27 cellular contexts compared by ENCODE assay signal in the genomic region with DNA sequence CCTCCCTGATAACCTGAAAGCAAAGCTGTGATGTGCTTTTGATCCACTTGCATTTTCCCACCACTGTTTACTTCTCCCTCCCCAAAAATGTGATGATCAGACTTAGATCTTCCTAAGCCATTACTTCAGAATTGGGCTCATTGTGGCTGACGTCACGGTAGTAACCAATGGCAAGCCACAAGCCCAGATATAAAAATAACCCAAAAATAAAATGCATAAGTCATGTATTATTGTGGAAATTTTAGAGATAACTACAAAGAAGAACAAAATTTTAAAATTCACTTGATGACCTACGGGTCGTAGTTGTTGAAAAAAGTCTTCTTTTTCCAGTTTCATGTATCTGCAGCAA.
A peak's percentile ranks its signal among the peaks of the same experiment; 100 is the strongest.
DNase-seq lines count a peak whose midpoint lies in the region; ATAC-seq and TF ChIP-seq lines count a peak whose summit lies in the region.
"Had no signal": no experiment of that assay in that cellular context is flagged by ENCODE, and none has a peak within 500 bp of the region (broad histone marks: within the 10 kb centered on the region; RNA-seq: fewer than 3 reads in every experiment).

No MANE protein-coding gene starts in this region.

- peaks cover 14% of the 10 kb centered on the region for H3K79me2 ChIP-seq in osteoblast (ENCODE audit: insufficient read depth, low read length)

- peaks cover 69% of the 10 kb centered on the region for H3K36me3 Mint-ChIP-seq in activated CD4-positive, alpha-beta T cell treated with anti-CD3 and anti-CD28 coated beads, Interleukin-2, amount 10 ng/mL, durations not matched to agents 7 days and 5 days (ENCODE audit: low read depth)
- H3K36me3 Mint-ChIP-seq in activated CD4-positive, alpha-beta T cell treated with anti-CD3 and anti-CD28 coated beads, Interleukin-2, amount 10 ng/mL, durations not matched to agents 24 days and 14 days (ENCODE audit: low read depth), result peaks cover 63% of the 10 kb centered on the region
- H3K36me3 Mint-ChIP-seq in activated T-helper 2 cell treated with anti-CD3 and anti-CD28 coated beads, Interferon-gamma antibody, Interleukin-2, Interleukin-4, amounts not matched to agents 10 μg/mL and 5 μg/mL and 100 μg/mL, durations not matched to agents 14 hours and 24 hours and 36 hours (ENCODE audit: low read depth), result peaks cover 77% of the 10 kb centered on the region
- H3K36me3 Mint-ChIP-seq: natural killer cell treated with Interleukin-12 subunit alpha and Interleukin-12 subunit beta and Interleukin-15 and Interleukin-18, amount 100 ng/mL, for 72 hours had no signal

- CTCF ChIA-PET in activated CD4-positive, alpha-beta T cell treated with anti-CD3 and anti-CD28 coated beads, Interleukin-2, amount 10 ng/mL, durations not matched to agents 7 days and 5 days (lab: Charles Lee), result interaction anchor here (0.7 to 2.5 kb wide), 2 partner anchors 9 to 14 kb away, joined by 3 to 16 read pairs; no protein-coding TSS in a partner anchor

- intact Hi-C loops in activated CD4-positive, alpha-beta T cell treated with anti-CD3 and anti-CD28 coated beads, Interleukin-2, amount 10 ng/mL, durations not matched to agents 24 days and 14 days (cut with micrococcal nuclease), result no loop called here
- intact Hi-C loops in activated T-helper 2 cell treated with anti-CD3 and anti-CD28 coated beads, Interferon-gamma antibody, Interleukin-2, Interleukin-4, amounts not matched to agents 10 μg/mL and 5 μg/mL and 100 μg/mL, durations not matched to agents 14 hours and 24 hours and 36 hours (cut with micrococcal nuclease), result no loop called here
- intact Hi-C loops in upper lobe of right lung (cut with DNase I) (no loop called here), cardiac septum (cut with DNase I) (no loop called here)

- no peak overlapping the region for H3K4me3 Mint-ChIP-seq in activated CD4-positive, alpha-beta T cell treated with anti-CD3 and anti-CD28 coated beads, Interleukin-2, amount 10 ng/mL, durations not matched to agents 7 days and 5 days
- H3K4me3 Mint-ChIP-seq in activated CD4-positive, alpha-beta T cell treated with anti-CD3 and anti-CD28 coated beads, Interleukin-2, amount 10 ng/mL, durations not matched to agents 24 days and 14 days, result no peak overlapping the region
- no peak overlapping the region for H3K4me3 Mint-ChIP-seq in activated T-helper 2 cell treated with anti-CD3 and anti-CD28 coated beads, Interferon-gamma antibody, Interleukin-2, Interleukin-4, amounts not matched to agents 10 μg/mL and 5 μg/mL and 100 μg/mL, durations not matched to agents 14 hours and 24 hours and 36 hours (ENCODE audit: low read depth)
- H3K4me3 Mint-ChIP-seq: IgD-negative memory B cell; mesothelial cell of epicardium; natural killer cell treated with Interleukin-12 subunit alpha and Interleukin-12 subunit beta and Interleukin-15 and Interleukin-18, amount 100 ng/mL, for 72 hours had no signal

- H3K4me1 Mint-ChIP-seq in activated CD4-positive, alpha-beta T cell treated with anti-CD3 and anti-CD28 coated beads, Interleukin-2, amount 10 ng/mL, durations not matched to agents 7 days and 5 days, result peaks cover 24% of the 10 kb centered on the region
- H3K4me1 Mint-ChIP-seq in activated CD4-positive, alpha-beta T cell treated with anti-CD3 and anti-CD28 coated beads, Interleukin-2, amount 10 ng/mL, durations not matched to agents 24 days and 14 days, result peaks cover 10% of the 10 kb centered on the region
- peaks cover 20% of the 10 kb centered on the region for H3K4me1 Mint-ChIP-seq in activated T-helper 2 cell treated with anti-CD3 and anti-CD28 coated beads, Interferon-gamma antibody, Interleukin-2, Interleukin-4, amounts not matched to agents 10 μg/mL and 5 μg/mL and 100 μg/mL, durations not matched to agents 14 hours and 24 hours and 36 hours (ENCODE audit: low read depth)
- H3K4me1 Mint-ChIP-seq: IgD-negative memory B cell, mesothelial cell of epicardium had no signal

- no peak for ATAC-seq in upper lobe of right lung
- no peak for ATAC-seq in HG02884 (IDR thresholded peaks at IDR 0.05; ENCODE audit: unreplicated experiment)
- ATAC-seq: activated CD4-positive, CD25-positive, alpha-beta regulatory T cell treated with anti-CD3 and anti-CD28 coated beads, Interleukin-2, amount 50 U/mL, for 24 hours; natural killer cell treated with Interleukin-12 subunit alpha and Interleukin-12 subunit beta and Interleukin-15 and Interleukin-18, amount 100 ng/mL, for 72 hours had no signal

- no peak for TF ChIP-seq CTCF in osteoblast (IDR thresholded peaks at IDR 0.05; ENCODE audit: extremely low read depth, low read depth, low read length)
- TF ChIP-seq CTCF in upper lobe of right lung (IDR thresholded peaks at IDR 0.05), result no peak

- H4K20me1 ChIP-seq in osteoblast (ENCODE audit: insufficient read depth, low read length), result no peaks in the 10 kb centered on the region

- POLR2A ChIA-PET in activated CD4-positive, alpha-beta T cell treated with anti-CD3 and anti-CD28 coated beads, Interleukin-2, amount 10 ng/mL, durations not matched to agents 7 days and 5 days (lab: Charles Lee), result no interaction called here

- no peaks in the 10 kb centered on the region for H3K9me3 Mint-ChIP-seq in activated CD4-positive, alpha-beta T cell treated with anti-CD3 and anti-CD28 coated beads, Interleukin-2, amount 10 ng/mL, durations not matched to agents 7 days and 5 days
- H3K9me3 Mint-ChIP-seq in activated CD4-positive, alpha-beta T cell treated with anti-CD3 and anti-CD28 coated beads, Interleukin-2, amount 10 ng/mL, durations not matched to agents 24 days and 14 days, result no peaks in the 10 kb centered on the region
- H3K9me3 Mint-ChIP-seq in activated T-helper 2 cell treated with anti-CD3 and anti-CD28 coated beads, Interferon-gamma antibody, Interleukin-2, Interleukin-4, amounts not matched to agents 10 μg/mL and 5 μg/mL and 100 μg/mL, durations not matched to agents 14 hours and 24 hours and 36 hours, result no peaks in the 10 kb centered on the region
- H3K9me3 Mint-ChIP-seq: IgD-negative memory B cell; mesothelial cell of epicardium; natural killer cell treated with Interleukin-12 subunit alpha and Interleukin-12 subunit beta and Interleukin-15 and Interleukin-18, amount 100 ng/mL, for 72 hours had no signal

- no peak overlapping the region for H2AFZ ChIP-seq in osteoblast (ENCODE audit: low read length)

- no peaks in the 10 kb centered on the region for H3K27me3 ChIP-seq in osteoblast (ENCODE audit: insufficient read depth, low read length)
- H3K27me3 ChIP-seq in upper lobe of right lung, result no peaks in the 10 kb centered on the region
- H3K27me3 ChIP-seq: heart right ventricle, left lung, Peyer's patch, stomach, vagina had no signal

- H3K4me1 ChIP-seq in osteoblast (ENCODE audit: insufficient read depth, low read length), result peaks cover 27% of the 10 kb centered on the region
- no peaks in the 10 kb centered on the region for H3K4me1 ChIP-seq in upper lobe of right lung
- H3K4me1 ChIP-seq: Peyer's patch, vagina had no signal

- no peak for DNase-seq in activated CD4-positive, alpha-beta T cell treated with anti-CD3 and anti-CD28 coated beads, Interleukin-2, amount 10 ng/mL, durations not matched to agents 7 days and 5 days
- no peak for DNase-seq in activated CD4-positive, alpha-beta T cell treated with anti-CD3 and anti-CD28 coated beads, Interleukin-2, amount 10 ng/mL, durations not matched to agents 24 days and 14 days
- DNase-seq in activated T-helper 2 cell treated with anti-CD3 and anti-CD28 coated beads, Interferon-gamma antibody, Interleukin-2, Interleukin-4, amounts not matched to agents 10 μg/mL and 5 μg/mL and 100 μg/mL, durations not matched to agents 14 hours and 24 hours and 36 hours (ENCODE audit: low spot score), result no peak
- DNase-seq in osteoblast (ENCODE audit: insufficient read length, low spot score, missing footprints) (peak; percentile 80), upper lobe of right lung (no peak), retina (no peak), cardiac septum (ENCODE audit: low spot score) (no peak)
- DNase-seq: activated naive CD4-positive, alpha-beta T cell treated with anti-CD3 and anti-CD28 coated beads, Interleukin-2, amount 50 U/mL, for 16 hours; activated T-cell treated with anti-CD3 and anti-CD28 coated beads, Interleukin-2, amount 50 U/mL, for 48 hours; cortex of kidney; GDM1; NCI-H2029; small intestine; stimulated activated CD4-positive, alpha-beta T cell treated with anti-CD3 and anti-CD28 coated beads, Interleukin-4, amount 100 ng/mL, for 1 hour; stomach; T1000 had no signal

- peaks cover 88% of the 10 kb centered on the region for H3K36me3 ChIP-seq in osteoblast (ENCODE audit: insufficient read depth, low read length)
- no peaks in the 10 kb centered on the region for H3K36me3 ChIP-seq in upper lobe of right lung

- no peak overlapping the region for H3K4me2 ChIP-seq in osteoblast (ENCODE audit: insufficient read depth, low read length)

- H3K4me3 ChIP-seq in osteoblast (ENCODE audit: insufficient read depth, low read length) (no peak overlapping the region), upper lobe of right lung (no peak overlapping the region)
- H3K4me3 ChIP-seq: vagina had no signal

- H3K27ac ChIP-seq in osteoblast (ENCODE audit: low read depth, low read length), result peak overlapping the region; percentile 66
- peak overlapping the region; percentile 25 for H3K27ac ChIP-seq in upper lobe of right lung
- H3K27ac ChIP-seq: C4-2B, vagina had no signal

- peak overlapping the region; percentile 33 for H3K27ac Mint-ChIP-seq in activated CD4-positive, alpha-beta T cell treated with anti-CD3 and anti-CD28 coated beads, Interleukin-2, amount 10 ng/mL, durations not matched to agents 7 days and 5 days
- no peak overlapping the region for H3K27ac Mint-ChIP-seq in activated CD4-positive, alpha-beta T cell treated with anti-CD3 and anti-CD28 coated beads, Interleukin-2, amount 10 ng/mL, durations not matched to agents 24 days and 14 days
- H3K27ac Mint-ChIP-seq in activated T-helper 2 cell treated with anti-CD3 and anti-CD28 coated beads, Interferon-gamma antibody, Interleukin-2, Interleukin-4, amounts not matched to agents 10 μg/mL and 5 μg/mL and 100 μg/mL, durations not matched to agents 14 hours and 24 hours and 36 hours, result peak overlapping the region; percentile 8
- H3K27ac Mint-ChIP-seq: mesothelial cell of epicardium; natural killer cell treated with Interleukin-12 subunit alpha and Interleukin-12 subunit beta and Interleukin-15 and Interleukin-18, amount 100 ng/mL, for 72 hours; progenitor cell of endocrine pancreas had no signal

- H3K27me3 Mint-ChIP-seq in activated CD4-positive, alpha-beta T cell treated with anti-CD3 and anti-CD28 coated beads, Interleukin-2, amount 10 ng/mL, durations not matched to agents 7 days and 5 days, result no peaks in the 10 kb centered on the region
- H3K27me3 Mint-ChIP-seq in activated CD4-positive, alpha-beta T cell treated with anti-CD3 and anti-CD28 coated beads, Interleukin-2, amount 10 ng/mL, durations not matched to agents 24 days and 14 days, result no peaks in the 10 kb centered on the region
- H3K27me3 Mint-ChIP-seq in activated T-helper 2 cell treated with anti-CD3 and anti-CD28 coated beads, Interferon-gamma antibody, Interleukin-2, Interleukin-4, amounts not matched to agents 10 μg/mL and 5 μg/mL and 100 μg/mL, durations not matched to agents 14 hours and 24 hours and 36 hours (ENCODE audit: low read depth), result no peaks in the 10 kb centered on the region
- H3K27me3 Mint-ChIP-seq: IgD-negative memory B cell; natural killer cell treated with Interleukin-12 subunit alpha and Interleukin-12 subunit beta and Interleukin-15 and Interleukin-18, amount 100 ng/mL, for 72 hours; progenitor cell of endocrine pancreas had no signal

- H3K9me3 ChIP-seq in osteoblast (ENCODE audit: low read depth, low read length) (no peaks in the 10 kb centered on the region), upper lobe of right lung (no peaks in the 10 kb centered on the region)
- H3K9me3 ChIP-seq: heart right ventricle, left lung, Peyer's patch, stomach, vagina had no signal
